25 cellular contexts compared by ENCODE assay signal in genomic region chr14:97499790-97500481, GRCh38.
"Had no signal": no experiment of that assay in that cellular context is flagged by ENCODE, and none has a peak within 500 bp of the region (broad histone marks: within the 10 kb centered on the region; RNA-seq: fewer than 3 reads in every experiment).

No MANE protein-coding gene starts in this region.

- H3K36me3 ChIP-seq: cardiac muscle cell, esophagus muscularis mucosa, gastroesophageal sphincter, heart left ventricle, right lobe of liver had no signal

- H3K27ac ChIP-seq: cardiac muscle cell, esophagus muscularis mucosa, gastroesophageal sphincter, heart left ventricle, parathyroid adenoma, right lobe of liver, testis had no signal

- H3K9me3 Mint-ChIP-seq: activated CD4-positive, alpha-beta memory T cell treated with anti-CD3 and anti-CD28 coated beads for 36 hours; nephron progenitor cell had no signal

- H3K4me1 Mint-ChIP-seq: activated naive CD8-positive, alpha-beta T cell treated with anti-CD3 and anti-CD28 coated beads, Interleukin-2, amount 10 ng/mL, durations not matched to agents 7 days and 5 days; memory B cell; nephron progenitor cell; stimulated activated memory B cell treated with anti-CD40 and anti-IgM and Interleukin-4, amounts not matched to agents 10 μg/mL and 1 μg/mL and 100 μg/mL, for 72 hours had no signal

- H2AFZ ChIP-seq: parathyroid adenoma had no signal

- H3K27ac Mint-ChIP-seq: activated CD4-positive, alpha-beta memory T cell treated with anti-CD3 and anti-CD28 coated beads for 36 hours; activated naive CD8-positive, alpha-beta T cell treated with anti-CD3 and anti-CD28 coated beads, Interleukin-2, amount 10 ng/mL, durations not matched to agents 7 days and 5 days; memory B cell; nephron progenitor cell; stimulated activated memory B cell treated with anti-CD40 and anti-IgM and Interleukin-4, amounts not matched to agents 10 μg/mL and 1 μg/mL and 100 μg/mL, for 72 hours had no signal

- DNase-seq: activated CD4-positive, alpha-beta memory T cell treated with anti-CD3 and anti-CD28 coated beads for 36 hours; activated CD4-positive, alpha-beta T cell treated with anti-CD3 and anti-CD28 coated beads for 4 hours; activated CD4-positive, CD25-positive, alpha-beta regulatory T cell; activated naive CD4-positive, alpha-beta T cell treated with Interleukin-2 at 50 U/mL for 16 hours; activated naive CD8-positive, alpha-beta T cell treated with anti-CD3 and anti-CD28 coated beads, Interleukin-2, amount 10 ng/mL, durations not matched to agents 7 days and 5 days; activated T-cell treated with anti-CD3 and anti-CD28 coated beads, Interleukin-2, amount 50 U/mL, for 48 hours; amniotic stem cell; effector CD4-positive, alpha-beta T cell; heart left ventricle; left cardiac atrium; nephron progenitor cell; nucleus accumbens; right lobe of liver; stimulated activated CD4-positive, alpha-beta T cell treated with anti-CD3 and anti-CD28 coated beads, Interleukin-15, amount 100 ng/mL, for 24 hours; testis; trophoblast cell had no signal

- FAIRE-seq: endometrium, islet of Langerhans had no signal

- H3K36me3 Mint-ChIP-seq: activated CD4-positive, alpha-beta memory T cell treated with anti-CD3 and anti-CD28 coated beads for 36 hours; activated naive CD8-positive, alpha-beta T cell treated with anti-CD3 and anti-CD28 coated beads, Interleukin-2, amount 10 ng/mL, durations not matched to agents 7 days and 5 days; memory B cell; stimulated activated memory B cell treated with anti-CD40 and anti-IgM and Interleukin-4, amounts not matched to agents 10 μg/mL and 1 μg/mL and 100 μg/mL, for 72 hours had no signal

- H3K79me2 ChIP-seq: parathyroid adenoma had no signal

- H3K4me3 Mint-ChIP-seq: activated CD4-positive, alpha-beta memory T cell treated with anti-CD3 and anti-CD28 coated beads for 36 hours; activated naive CD8-positive, alpha-beta T cell treated with anti-CD3 and anti-CD28 coated beads, Interleukin-2, amount 10 ng/mL, durations not matched to agents 7 days and 5 days; memory B cell; nephron progenitor cell; stimulated activated memory B cell treated with anti-CD40 and anti-IgM and Interleukin-4, amounts not matched to agents 10 μg/mL and 1 μg/mL and 100 μg/mL, for 72 hours had no signal

- H3K27me3 Mint-ChIP-seq: activated CD4-positive, alpha-beta memory T cell treated with anti-CD3 and anti-CD28 coated beads for 36 hours; activated naive CD8-positive, alpha-beta T cell treated with anti-CD3 and anti-CD28 coated beads, Interleukin-2, amount 10 ng/mL, durations not matched to agents 7 days and 5 days; memory B cell; stimulated activated memory B cell treated with anti-CD40 and anti-IgM and Interleukin-4, amounts not matched to agents 10 μg/mL and 1 μg/mL and 100 μg/mL, for 72 hours had no signal

- H3K4me3 ChIP-seq: cardiac muscle cell, esophagus muscularis mucosa, gastroesophageal sphincter, heart left ventricle, right lobe of liver, smooth muscle cell, testis had no signal

- H3K27me3 ChIP-seq: cardiac muscle cell, esophagus muscularis mucosa, right lobe of liver, testis had no signal

- H3K4me2 ChIP-seq: smooth muscle cell had no signal

- ATAC-seq: gastroesophageal sphincter; heart left ventricle; left cardiac atrium; stimulated activated memory B cell treated with anti-CD40 and anti-IgM and Interleukin-4, amounts not matched to agents 10 μg/mL and 1 μg/mL and 100 μg/mL, for 72 hours had no signal

- H3K9ac ChIP-seq: parathyroid adenoma had no signal

- H3K4me1 ChIP-seq: esophagus muscularis mucosa, gastroesophageal sphincter, heart left ventricle, parathyroid adenoma, right lobe of liver, testis had no signal

- H3K9me3 ChIP-seq: esophagus muscularis mucosa, gastroesophageal sphincter, heart left ventricle, right lobe of liver, testis had no signal
